ENCODE assay signal across 11 cellular contexts in the genomic region with DNA sequence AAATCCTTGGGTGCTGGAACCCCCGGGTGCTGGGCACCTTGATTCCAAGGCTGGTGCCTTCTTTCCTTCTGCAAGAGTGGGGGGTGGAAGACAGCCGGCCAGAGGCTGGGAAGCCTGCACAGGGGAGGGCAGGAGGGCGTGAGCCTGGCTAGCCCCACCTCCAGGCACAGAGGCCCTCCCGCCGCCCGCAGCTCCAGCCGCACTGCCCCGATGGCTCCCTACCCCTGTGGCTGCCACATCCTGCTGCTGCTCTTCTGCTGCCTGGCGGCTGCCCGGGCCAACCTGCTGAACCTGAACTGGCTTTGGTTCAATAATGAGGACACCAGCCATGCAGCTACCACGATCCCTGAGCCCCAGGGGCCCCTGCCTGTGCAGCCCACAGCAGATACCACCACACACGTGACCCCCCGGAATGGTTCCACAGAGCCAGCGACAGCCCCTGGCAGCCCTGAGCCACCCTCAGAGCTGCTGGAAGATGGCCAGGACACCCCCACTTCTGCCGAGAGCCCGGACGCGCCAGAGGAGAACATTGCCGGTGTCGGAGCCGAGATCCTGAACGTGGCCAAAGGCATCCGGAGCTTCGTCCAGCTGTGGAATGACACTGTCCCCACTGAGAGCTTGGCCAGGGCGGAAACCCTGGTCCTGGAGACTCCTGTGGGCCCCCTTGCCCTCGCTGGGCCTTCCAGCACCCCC. TPM values are rescaled to one million over a fixed set of nuclear protein-coding genes. Genes with fewer than 3 reads are reported as not detected.
A peak's percentile ranks its signal among the peaks of the same experiment; 100 is the strongest.
DNase-seq lines count a peak whose midpoint lies in the region; ATAC-seq and TF ChIP-seq lines count a peak whose summit lies in the region.
"Had no signal": no experiment of that assay in that cellular context is flagged by ENCODE, and none has a peak within 500 bp of the region (broad histone marks: within the 10 kb centered on the region; RNA-seq: fewer than 3 reads in every experiment).

No MANE protein-coding gene starts in this region.

- H3K4me1 ChIP-seq in BE2C, result no peaks in the 10 kb centered on the region; the same call in 1 of the 2 replicates
- no peaks in the 10 kb centered on the region for H3K4me1 ChIP-seq in endodermal cell (ENCODE audit: control insufficient read depth, insufficient read depth, low read length)

- no peak overlapping the region for H3K9ac ChIP-seq in endodermal cell (ENCODE audit: extremely low read depth, low read length, poor library complexity, severe bottlenecking)

- H3K27ac ChIP-seq in endodermal cell (ENCODE audit: low read depth, low read length), result no peak overlapping the region
- H3K27ac ChIP-seq: SJCRH30, thyroid gland had no signal

- WGBS in endodermal cell (ENCODE audit: insufficient coverage in 1 of 2, insufficient read length in 1 of 2), 2 experiments, result 94% methylated on average over 21 to 26 of the region's 26 CpGs

- H3K9me3 ChIP-seq in BE2C (no peaks in the 10 kb centered on the region), endodermal cell (ENCODE audit: control insufficient read depth, low read length) (peaks cover 6% of the 10 kb centered on the region)
- H3K9me3 ChIP-seq: thyroid gland had no signal

- H3K36me3 Mint-ChIP-seq in endodermal cell (ENCODE audit: low read depth), result peaks cover 16% of the 10 kb centered on the region
- no peaks in the 10 kb centered on the region for H3K36me3 Mint-ChIP-seq in activated T-helper 1 cell treated with anti-CD3 and anti-CD28 coated beads, Interleukin-12 subunit alpha, Interleukin-12 subunit beta, Interleukin-2, Interleukin-4 antibody, amounts not matched to agents 30 ng/mL and 10 ng/mL and 1 ng/mL, durations not matched to agents 14 hours and 24 hours and 36 hours (ENCODE audit: low read depth)

- H3K27ac Mint-ChIP-seq in endodermal cell, result peak overlapping the region; percentile 26
- no peak overlapping the region for H3K27ac Mint-ChIP-seq in activated T-helper 1 cell treated with anti-CD3 and anti-CD28 coated beads, Interleukin-12 subunit alpha, Interleukin-12 subunit beta, Interleukin-2, Interleukin-4 antibody, amounts not matched to agents 30 ng/mL and 10 ng/mL and 1 ng/mL, durations not matched to agents 14 hours and 24 hours and 36 hours
- H3K27ac Mint-ChIP-seq: nephron had no signal

- TF ChIP-seq CTCF in BE2C (IDR thresholded peaks at IDR 0.05; ENCODE audit: low read depth, low read length) (no peak), endodermal cell (conservative IDR thresholded peaks at IDR 0.05) (no peak)

- intact Hi-C loops in activated T-helper 1 cell treated with anti-CD3 and anti-CD28 coated beads, Interleukin-12 subunit alpha, Interleukin-12 subunit beta, Interleukin-2, Interleukin-4 antibody, amounts not matched to agents 30 ng/mL and 10 ng/mL and 1 ng/mL, durations not matched to agents 14 hours and 24 hours and 36 hours (cut with micrococcal nuclease), result no loop called here

- no peaks in the 10 kb centered on the region for H3K36me3 ChIP-seq in BE2C
- H3K36me3 ChIP-seq in endodermal cell (ENCODE audit: control insufficient read depth, insufficient read depth, low read length), result peaks cover 38% of the 10 kb centered on the region
- H3K36me3 ChIP-seq: SJCRH30, thyroid gland had no signal

- no peaks in the 10 kb centered on the region for H3K9me3 Mint-ChIP-seq in endodermal cell
- peaks cover 8% of the 10 kb centered on the region for H3K9me3 Mint-ChIP-seq in activated T-helper 1 cell treated with anti-CD3 and anti-CD28 coated beads, Interleukin-12 subunit alpha, Interleukin-12 subunit beta, Interleukin-2, Interleukin-4 antibody, amounts not matched to agents 30 ng/mL and 10 ng/mL and 1 ng/mL, durations not matched to agents 14 hours and 24 hours and 36 hours

- ATAC-seq in HG02970 (IDR thresholded peaks at IDR 0.05; ENCODE audit: low FRiP score, unreplicated experiment), result no peak
- ATAC-seq in HG02981 (IDR thresholded peaks at IDR 0.05; ENCODE audit: unreplicated experiment), result no peak

- no peak overlapping the region for H3K4me3 Mint-ChIP-seq in endodermal cell
- H3K4me3 Mint-ChIP-seq in activated T-helper 1 cell treated with anti-CD3 and anti-CD28 coated beads, Interleukin-12 subunit alpha, Interleukin-12 subunit beta, Interleukin-2, Interleukin-4 antibody, amounts not matched to agents 30 ng/mL and 10 ng/mL and 1 ng/mL, durations not matched to agents 14 hours and 24 hours and 36 hours, result no peak overlapping the region
- H3K4me3 Mint-ChIP-seq: nephron had no signal

- no peak overlapping the region; the same call in 1 of the 2 replicates for H3K4me3 ChIP-seq in BE2C (ENCODE audit: low read depth, low read length)
- H3K4me3 ChIP-seq in endodermal cell (ENCODE audit: low read length), result no peak overlapping the region
- H3K4me3 ChIP-seq: SJCRH30, thyroid gland had no signal

- DNase-seq in BE2C, result peak; percentile 47
- peak; percentile 74 for DNase-seq in NCI-H2196 (lab: John Stamatoyannopoulos, UW; ENCODE audit: unreplicated experiment)
- no peak for DNase-seq in endodermal cell
- DNase-seq in myocyte (ENCODE audit: low read depth), result peak; percentile 42
- DNase-seq in activated T-helper 1 cell treated with anti-CD3 and anti-CD28 coated beads, Interleukin-12 subunit alpha, Interleukin-12 subunit beta, Interleukin-2, Interleukin-4 antibody, amounts not matched to agents 30 ng/mL and 10 ng/mL and 1 ng/mL, durations not matched to agents 14 hours and 24 hours and 36 hours (ENCODE audit: low spot score), result no peak
- DNase-seq in activated T-cell treated with anti-CD3 and anti-CD28 coated beads, Interleukin-2, amount 50 U/mL, for 48 hours, result no peak

- H3K4me1 Mint-ChIP-seq in endodermal cell, result peaks cover 2% of the 10 kb centered on the region
- no peaks in the 10 kb centered on the region for H3K4me1 Mint-ChIP-seq in activated T-helper 1 cell treated with anti-CD3 and anti-CD28 coated beads, Interleukin-12 subunit alpha, Interleukin-12 subunit beta, Interleukin-2, Interleukin-4 antibody, amounts not matched to agents 30 ng/mL and 10 ng/mL and 1 ng/mL, durations not matched to agents 14 hours and 24 hours and 36 hours (ENCODE audit: low read depth)

- no peaks in the 10 kb centered on the region for H3K27me3 Mint-ChIP-seq in endodermal cell (ENCODE audit: insufficient read depth)
- no peaks in the 10 kb centered on the region for H3K27me3 Mint-ChIP-seq in activated T-helper 1 cell treated with anti-CD3 and anti-CD28 coated beads, Interleukin-12 subunit alpha, Interleukin-12 subunit beta, Interleukin-2, Interleukin-4 antibody, amounts not matched to agents 30 ng/mL and 10 ng/mL and 1 ng/mL, durations not matched to agents 14 hours and 24 hours and 36 hours (ENCODE audit: insufficient read depth)

- H3K27me3 ChIP-seq in BE2C (peaks cover 17% of the 10 kb centered on the region; the same call in 1 of the 2 replicates), endodermal cell (ENCODE audit: control insufficient read depth, insufficient read depth, low read length, poor library complexity, severe bottlenecking) (no peaks in the 10 kb centered on the region)
- H3K27me3 ChIP-seq: SJCRH30, thyroid gland had no signal

RNA-seq across cellular contexts. Expression of gene COL18A1, which starts 50.5 kb away (rescaled TPM):
- polyA plus RNA-seq in BE2C (2012; ENCODE audit: insufficient read depth, insufficient read length, low read depth), result 11.7 TPM
- 100 to 1,000 TPM; 332 to 398 TPM for total RNA-seq in endodermal cell
- polyA plus RNA-seq in endodermal cell (2013, experiment 1 of 2), result 216 TPM
- polyA plus RNA-seq in endodermal cell (2013, experiment 2 of 2), result 213 TPM
- 187 and 260 TPM in 2 replicates for total RNA-seq in myocyte
- polyA plus RNA-seq in myocyte (2012), result 40.5 TPM
- 2.1 and 3.4 TPM in 2 replicates for total RNA-seq in activated T-helper 1 cell treated with anti-CD3 and anti-CD28 coated beads, Interleukin-12 subunit alpha, Interleukin-12 subunit beta, Interleukin-2, Interleukin-4 antibody, amounts not matched to agents 30 ng/mL and 10 ng/mL and 1 ng/mL, durations not matched to agents 14 hours and 24 hours and 36 hours

Comparison
In these comparisons a context has a peak if more than half of its experiments do, and no peak if none do; other contexts are left out.
1. DNase-seq: peak in BE2C (single experiment), NCI-H2196 (single experiment) and myocyte (single experiment); none in endodermal cell (single experiment), activated T-helper 1 cell treated with anti-CD3 and anti-CD28 coated beads, Interleukin-12 subunit alpha, Interleukin-12 subunit beta, Interleukin-2, Interleukin-4 antibody, amounts not matched to agents 30 ng/mL and 10 ng/mL and 1 ng/mL, durations not matched to agents 14 hours and 24 hours and 36 hours (single experiment) and activated T-cell treated with anti-CD3 and anti-CD28 coated beads, Interleukin-2, amount 50 U/mL, for 48 hours (0 of 2).
2. RNA of gene COL18A1, which starts 50.5 kb away (total RNA-seq): 332 to 398 TPM in endodermal cell and 187 to 260 TPM in myocyte; 2.1 to 3.4 TPM in activated T-helper 1 cell treated with anti-CD3 and anti-CD28 coated beads, Interleukin-12 subunit alpha, Interleukin-12 subunit beta, Interleukin-2, Interleukin-4 antibody, amounts not matched to agents 30 ng/mL and 10 ng/mL and 1 ng/mL, durations not matched to agents 14 hours and 24 hours and 36 hours; every median in the first group is over 10 times any median in the second.